8 cellular contexts compared by ENCODE assay signal in genomic region chr20:46308258-46309157, GRCh38. TPM values are rescaled to one million over a fixed set of nuclear protein-coding genes. Genes with fewer than 3 reads are reported as not detected.
A peak's percentile ranks its signal among the peaks of the same experiment; 100 is the strongest.
DNase-seq lines count a peak whose midpoint lies in the region; ATAC-seq and TF ChIP-seq lines count a peak whose summit lies in the region.

TSS of gene CDH22 (minus strand) at chr20:46308498. CDS start at chr20:46251294, 57,204 bp downstream.

- TF ChIP-seq CTCF in GM13976 (IDR thresholded peaks at IDR 0.05; ENCODE audit: borderline replicate concordance, control extremely low read depth, extremely low read depth, insufficient read depth, missing control alignments) (no peak), mucosa of descending colon (IDR thresholded peaks at IDR 0.05) (no peak), thyroid gland (IDR thresholded peaks at IDR 0.05) (peak in 4 of 6 experiments; percentile 11 to 44 (median 28))

- H3K36me3 ChIP-seq in mucosa of descending colon (ENCODE audit: low read depth): no peaks in the 10 kb centered on the region
- H3K36me3 ChIP-seq in thyroid gland: no peaks in the 10 kb centered on the region

- 2% methylated on average over 39 to 47 of the region's 74 CpGs for WGBS in thyroid gland, 2 donors

- H3K4me1 ChIP-seq in mucosa of descending colon (ENCODE audit: low read depth) (peaks cover 11% of the 10 kb centered on the region), thyroid gland (peaks cover 14 to 33% of the 10 kb centered on the region in 2 donors)

- H3K27me3 ChIP-seq in thyroid gland: peaks cover 22% of the 10 kb centered on the region

- in situ Hi-C loops in GM13976 (cut with MboI; ENCODE audit: low sequenced_read_pairs, unreplicated experiment): no loop called here

- DNase-seq in A172 (ENCODE audit: low spot score) (peak; percentile 30), GM13976 (ENCODE audit: low spot score) (peak; percentile 76), NCI-H226 (peak; percentile 22), epidermal melanocyte (ENCODE audit: insufficient read length, low spot score) (peak; percentile 50), mucosa of descending colon (no peak), thyroid gland (peak; percentile 35 to 37), cortex of kidney (lab: John Stamatoyannopoulos, UW) (no peak)
- peak; percentile 15 for DNase-seq in activated CD8-positive, alpha-beta memory T cell treated with anti-CD3 and anti-CD28 coated beads, Interleukin-2, amount 50 U/mL, for 24 hours (ENCODE audit: extremely low read depth)

- H3K4me3 ChIP-seq in mucosa of descending colon: no peak within 1 kb of the TSS
- H3K4me3 ChIP-seq in thyroid gland (replicated peaks in 1 of 3): peak within 1 kb of the TSS in 1 of 3 donors; percentile 43

- H3K9me3 ChIP-seq in mucosa of descending colon (no peaks in the 10 kb centered on the region), thyroid gland (no peaks in the 10 kb centered on the region)

- H3K27ac ChIP-seq in thyroid gland: no peak within 1 kb of the TSS

- peak; percentile 59 for ATAC-seq in mucosa of descending colon

- intact Hi-C loops in mucosa of descending colon (cut with DNase I, micrococcal nuclease) (no loop called here), thyroid gland (cut with DNase I) (loop anchor here (5.0 kb wide), 1 partner anchor 39 kb away; no protein-coding TSS in a partner anchor)

- TF ChIP-seq POLR2A in thyroid gland (IDR thresholded peaks at IDR 0.05): no peak

RNA-seq across cellular contexts. Expression of gene CDH22, which starts in this region (rescaled TPM):
- not detected in 2 replicates for total RNA-seq in A172 (2014; rRNA removed; shearing (Covaris generic))
- total RNA-seq in mucosa of descending colon: under 1 TPM; 0.13 to 0.32 (median 0.19) TPM
- total RNA-seq in thyroid gland: 1 to 10 TPM in 2 of 4 donors, under 1 TPM in 2; 0.38 to 3.0 (median 1.2) TPM

Comparison
In these comparisons a context has a peak if more than half of its experiments do, and no peak if none do; other contexts are left out.
1. Peak in DNase-seq in A172; RNA of the gene not detected or under 1 TPM.
2. Peak in ATAC-seq in mucosa of descending colon; RNA of the gene not detected or under 1 TPM.
3. DNase-seq: peak in GM13976 (single experiment), NCI-H226 (single experiment), activated CD8-positive, alpha-beta memory T cell treated with anti-CD3 and anti-CD28 coated beads, Interleukin-2, amount 50 U/mL, for 24 hours (single experiment), epidermal melanocyte (single experiment) and thyroid gland (2 of 2); none in mucosa of descending colon (0 of 3) and cortex of kidney (single experiment).
4. CTCF ChIP-seq: peak in thyroid gland (4 of 6); none in GM13976 (single experiment) and mucosa of descending colon (single experiment).